In the genomic region with DNA sequence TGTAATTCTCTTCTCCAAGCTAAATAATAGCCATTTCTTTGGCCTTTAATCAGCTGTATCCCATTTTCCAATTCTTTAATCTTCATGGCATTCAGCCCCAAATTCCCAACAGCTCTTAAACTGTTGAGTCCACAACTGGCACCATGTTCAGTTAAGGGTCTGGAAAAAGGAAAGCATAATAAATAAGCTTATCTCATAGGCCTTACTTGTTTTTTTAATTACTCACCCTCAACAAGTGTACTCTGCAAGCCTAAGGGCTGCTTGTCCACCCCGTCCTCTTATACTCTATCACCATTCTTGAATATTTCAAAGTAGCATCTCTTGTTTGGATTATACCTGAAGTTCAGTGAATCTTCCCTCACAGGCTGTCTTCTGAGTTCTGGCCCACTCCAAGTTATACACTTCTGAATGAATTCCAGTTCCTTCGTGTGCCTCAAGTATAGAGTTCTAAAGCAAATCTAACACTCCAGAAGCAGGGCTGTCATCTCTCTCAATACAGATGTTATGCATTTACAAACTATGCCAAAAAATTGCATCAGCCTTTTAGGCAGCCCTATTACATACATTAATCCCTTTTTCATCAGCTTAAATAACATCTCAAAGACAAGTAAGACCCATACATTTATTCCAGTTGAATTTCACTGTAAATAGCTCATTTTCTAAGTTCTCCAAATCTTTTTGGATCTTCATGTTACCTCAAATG, we compare ENCODE assay signal across 14 cellular contexts.
"Had no signal": no experiment of that assay in that cellular context is flagged by ENCODE, and none has a peak within 500 bp of the region (broad histone marks: within the 10 kb centered on the region; RNA-seq: fewer than 3 reads in every experiment).

No MANE protein-coding gene starts in this region.

- H3K36me3 Mint-ChIP-seq: neural progenitor cell; stimulated activated effector memory CD8-positive, alpha-beta T cell treated with anti-CD3 and anti-CD28 coated beads, Interleukin-12 subunit alpha, Interleukin-12 subunit beta, amount 100 ng/mL, for 72 hours had no signal

- H3K9me3 Mint-ChIP-seq: neural progenitor cell had no signal

- H3K27me3 ChIP-seq: esophagus squamous epithelium, neural progenitor cell, right atrium auricular region, transverse colon had no signal

- FAIRE-seq: TTC549 had no signal

- H3K4me3 ChIP-seq: esophagus squamous epithelium, neural progenitor cell, right atrium auricular region, smooth muscle cell, transverse colon had no signal

- DNase-seq: activated B cell treated with CpG ODN at 0.5 μM for 24 hours; activated CD4-positive, alpha-beta T cell treated with anti-CD3 and anti-CD28 coated beads, Interleukin-2, amount 10 ng/mL, durations not matched to agents 24 days and 14 days; activated naive CD4-positive, alpha-beta T cell; esophagus squamous epithelium; glutamatergic neuron; T-helper 2 cell; transverse colon had no signal

- ATAC-seq: stimulated activated effector memory CD8-positive, alpha-beta T cell treated with anti-CD3 and anti-CD28 coated beads, Interleukin-12 subunit alpha, Interleukin-12 subunit beta, amount 100 ng/mL, for 72 hours had no signal

- H3K27ac ChIP-seq: esophagus squamous epithelium, neural progenitor cell, parathyroid adenoma, right atrium auricular region, transverse colon had no signal

- H3K36me3 ChIP-seq: esophagus squamous epithelium, neural progenitor cell, right atrium auricular region, transverse colon had no signal

- H3K4me1 ChIP-seq: esophagus squamous epithelium, neural progenitor cell, parathyroid adenoma, right atrium auricular region, transverse colon had no signal

- H3K27ac Mint-ChIP-seq: activated B cell treated with CpG ODN at 0.5 μM for 24 hours; activated CD4-positive, alpha-beta T cell treated with anti-CD3 and anti-CD28 coated beads, Interleukin-2, amount 10 ng/mL, durations not matched to agents 24 days and 14 days; activated T-helper 1 cell treated with anti-CD3 and anti-CD28 coated beads, Interleukin-12 subunit alpha, Interleukin-12 subunit beta, Interleukin-2, Interleukin-4 antibody, amounts not matched to agents 30 ng/mL and 10 ng/mL and 1 ng/mL, durations not matched to agents 14 hours and 24 hours and 36 hours; neural progenitor cell; stimulated activated effector memory CD8-positive, alpha-beta T cell treated with anti-CD3 and anti-CD28 coated beads, Interleukin-12 subunit alpha, Interleukin-12 subunit beta, amount 100 ng/mL, for 72 hours had no signal

- H3K9me3 ChIP-seq: esophagus squamous epithelium, transverse colon had no signal

- H3K79me2 ChIP-seq: parathyroid adenoma had no signal

- H3K27me3 Mint-ChIP-seq: activated B cell treated with CpG ODN at 0.5 μM for 24 hours; activated CD4-positive, alpha-beta T cell treated with anti-CD3 and anti-CD28 coated beads, Interleukin-2, amount 10 ng/mL, durations not matched to agents 24 days and 14 days had no signal

- H3K4me2 ChIP-seq: neural progenitor cell, smooth muscle cell had no signal

- H2AFZ ChIP-seq: neural progenitor cell, parathyroid adenoma had no signal

- H3K4me1 Mint-ChIP-seq: activated B cell treated with CpG ODN at 0.5 μM for 24 hours; activated CD4-positive, alpha-beta T cell treated with anti-CD3 and anti-CD28 coated beads, Interleukin-2, amount 10 ng/mL, durations not matched to agents 24 days and 14 days; neural progenitor cell; stimulated activated effector memory CD8-positive, alpha-beta T cell treated with anti-CD3 and anti-CD28 coated beads, Interleukin-12 subunit alpha, Interleukin-12 subunit beta, amount 100 ng/mL, for 72 hours had no signal

- H3K9ac ChIP-seq: neural progenitor cell, parathyroid adenoma had no signal

- H3K4me3 Mint-ChIP-seq: activated B cell treated with CpG ODN at 0.5 μM for 24 hours; activated CD4-positive, alpha-beta T cell treated with anti-CD3 and anti-CD28 coated beads, Interleukin-2, amount 10 ng/mL, durations not matched to agents 24 days and 14 days; activated T-helper 1 cell treated with anti-CD3 and anti-CD28 coated beads, Interleukin-12 subunit alpha, Interleukin-12 subunit beta, Interleukin-2, Interleukin-4 antibody, amounts not matched to agents 30 ng/mL and 10 ng/mL and 1 ng/mL, durations not matched to agents 14 hours and 24 hours and 36 hours; neural progenitor cell; stimulated activated effector memory CD8-positive, alpha-beta T cell treated with anti-CD3 and anti-CD28 coated beads, Interleukin-12 subunit alpha, Interleukin-12 subunit beta, amount 100 ng/mL, for 72 hours had no signal
